Comparison of ENCODE assay signal across 7 cellular contexts in the genomic region with DNA sequence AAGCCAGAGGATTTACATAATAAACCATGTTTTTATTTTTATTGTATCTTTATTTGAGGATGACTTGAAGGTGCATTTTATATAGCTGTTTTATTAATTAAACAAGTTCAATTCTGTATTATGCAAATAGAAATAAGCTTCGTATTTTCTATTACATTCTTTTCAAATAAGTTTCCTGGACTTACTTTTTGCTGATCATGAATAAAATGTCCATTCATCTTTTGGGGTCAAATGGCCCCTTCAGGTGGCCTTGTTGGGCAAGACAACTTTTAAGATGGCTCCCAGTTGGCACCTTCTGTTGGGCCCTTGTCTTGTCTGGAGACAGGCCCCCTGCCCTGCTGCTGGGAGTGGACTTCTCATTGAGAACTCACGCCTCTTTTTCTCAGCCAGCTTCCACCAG.
"Had no signal": no experiment of that assay in that cellular context is flagged by ENCODE, and none has a peak within 500 bp of the region (broad histone marks: within the 10 kb centered on the region; RNA-seq: fewer than 3 reads in every experiment).

No MANE protein-coding gene starts in this region.

- FAIRE-seq: H1, H54, HTR-8/SVneo had no signal

- ATAC-seq: GM23338 had no signal

- H2AFZ ChIP-seq: GM23338 had no signal

- DNase-seq: H9, HCEC 1CT, KG1 had no signal

- H3K4me2 ChIP-seq: GM23338 had no signal

- H3K4me3 ChIP-seq: GM23338 had no signal
